In the genomic region with DNA sequence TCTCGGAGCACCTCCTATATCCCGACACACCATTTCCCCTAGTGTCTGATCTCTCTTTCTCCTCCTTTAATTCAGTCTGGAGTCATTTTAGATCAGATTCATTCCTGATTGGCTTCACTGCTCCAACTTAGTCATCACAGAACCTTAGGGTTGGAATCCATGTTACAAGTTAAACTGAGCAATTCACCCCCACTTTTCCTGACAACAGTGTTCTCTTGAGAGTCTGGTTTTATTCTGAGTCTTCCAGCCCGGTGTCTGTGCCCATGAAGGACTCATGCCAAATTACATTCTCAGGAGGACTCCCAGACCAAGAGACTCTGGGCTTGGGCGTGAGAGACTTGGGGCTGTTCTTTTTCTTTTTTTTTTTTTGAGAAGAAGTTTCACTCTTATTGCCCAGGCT, we compare ENCODE assay signal across 1 cellular context.
TF ChIP-seq lines count a peak whose summit lies in the region.

No MANE protein-coding gene starts in this region.

TF ChIP-seq in IMR-90, 13 proteins besides CTCF, POLR2A, EP300 and RAD21:
- TF ChIP-seq MXI1 (IDR thresholded peaks at IDR 0.05; ENCODE audit: borderline replicate concordance, low read depth, low read length), result no peak
- TF ChIP-seq, protein P1, sequence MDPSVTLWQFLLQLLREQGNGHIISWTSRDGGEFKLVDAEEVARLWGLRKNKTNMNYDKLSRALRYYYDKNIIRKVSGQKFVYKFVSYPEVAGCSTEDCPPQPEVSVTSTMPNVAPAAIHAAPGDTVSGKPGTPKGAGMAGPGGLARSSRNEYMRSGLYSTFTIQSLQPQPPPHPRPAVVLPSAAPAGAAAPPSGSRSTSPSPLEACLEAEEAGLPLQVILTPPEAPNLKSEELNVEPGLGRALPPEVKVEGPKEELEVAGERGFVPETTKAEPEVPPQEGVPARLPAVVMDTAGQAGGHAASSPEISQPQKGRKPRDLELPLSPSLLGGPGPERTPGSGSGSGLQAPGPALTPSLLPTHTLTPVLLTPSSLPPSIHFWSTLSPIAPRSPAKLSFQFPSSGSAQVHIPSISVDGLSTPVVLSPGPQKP (IDR thresholded peaks at IDR 0.05; ENCODE audit: borderline replicate concordance, low read depth, low read length), result no peak
